Comparison of ENCODE assay signal across 21 cellular contexts in the genomic region with DNA sequence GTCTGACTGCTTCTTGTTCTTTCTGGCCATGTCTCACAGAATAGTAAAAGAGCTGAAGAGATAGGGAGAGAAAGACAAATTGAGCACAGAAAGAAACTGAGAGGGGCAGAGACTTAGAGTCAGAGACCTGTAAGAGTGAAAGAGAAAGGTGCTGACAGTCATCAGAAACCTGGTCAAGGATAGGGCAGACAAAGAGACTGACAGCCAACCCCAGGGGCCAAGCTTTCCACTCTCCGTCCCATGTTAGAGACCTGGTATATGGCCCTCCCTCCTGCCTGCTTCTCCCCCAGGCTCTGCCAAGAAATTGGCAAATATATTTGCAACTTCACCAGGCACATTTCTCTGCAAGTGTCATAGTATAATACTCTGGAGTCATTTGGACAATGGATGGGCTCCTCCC.
DNase-seq lines count a peak whose midpoint lies in the region; ATAC-seq and TF ChIP-seq lines count a peak whose summit lies in the region.
"Had no signal": no experiment of that assay in that cellular context is flagged by ENCODE, and none has a peak within 500 bp of the region (broad histone marks: within the 10 kb centered on the region; RNA-seq: fewer than 3 reads in every experiment).

No MANE protein-coding gene starts in this region.

- peaks cover 12% of the 10 kb centered on the region for H3F3A ChIP-seq in MM.1S (ENCODE audit: insufficient read depth, low read length)

- H4K20me1 ChIP-seq in MM.1S (ENCODE audit: insufficient read depth, low read length), result no peaks in the 10 kb centered on the region

- intact Hi-C loops in activated CD4-positive, alpha-beta T cell treated with anti-CD3 and anti-CD28 coated beads, Interleukin-2, amount 10 ng/mL, durations not matched to agents 24 days and 14 days (cut with micrococcal nuclease), result loop anchor here (5.0 to 10.0 kb wide), 2 partner anchors 244 to 491 kb away; a partner anchor contains a TSS

- no peak overlapping the region for H3K4me3 Mint-ChIP-seq in activated CD4-positive, alpha-beta T cell treated with anti-CD3 and anti-CD28 coated beads, Interleukin-2, amount 10 ng/mL, durations not matched to agents 24 days and 14 days
- H3K4me3 Mint-ChIP-seq: activated CD4-positive, alpha-beta memory T cell treated with anti-CD3 and anti-CD28 coated beads for 36 hours; mesothelial cell of epicardium; naive thymus-derived CD4-positive, alpha-beta T cell had no signal

- DNase-seq in GM12865 (ENCODE audit: low read depth) (peak; percentile 32), MM.1S (peak; percentile 70), epidermal melanocyte (ENCODE audit: insufficient read length, low spot score) (peak; percentile 13), left lobe of liver (ENCODE audit: low spot score) (no peak)
- no peak for DNase-seq in activated CD4-positive, alpha-beta T cell treated with anti-CD3 and anti-CD28 coated beads, Interleukin-2, amount 10 ng/mL, durations not matched to agents 24 days and 14 days
- DNase-seq: activated CD4-positive, alpha-beta memory T cell treated with anti-CD3 and anti-CD28 coated beads for 36 hours; activated naive CD4-positive, alpha-beta T cell; amniotic stem cell; C1 segment of cervical spinal cord; naive thymus-derived CD4-positive, alpha-beta T cell; NCI-H1436 treated with DMSO at 0.1 percent for 48 hours; NCI-H510A; occipital lobe; PC-9; SHP77; T-helper 9 cell had no signal

- no peak overlapping the region for H3K27ac ChIP-seq in MM.1S (ENCODE audit: low read length)
- H3K27ac ChIP-seq: PC-9, skin epidermis, suprapubic skin had no signal

- peak overlapping the region; percentile 43; the same call in 1 of the 2 replicates for H3K4me2 ChIP-seq in MM.1S (ENCODE audit: low read depth, low read length)
- H3K4me2 ChIP-seq: PC-9 had no signal

- no peaks in the 10 kb centered on the region for H3K9me2 ChIP-seq in MM.1S (replicated peaks; ENCODE audit: insufficient read depth, low read length)

- ATAC-seq in GM18867 (IDR thresholded peaks at IDR 0.05; ENCODE audit: unreplicated experiment), result peak; percentile 66
- no peak for ATAC-seq in GM18870 (IDR thresholded peaks at IDR 0.05; ENCODE audit: unreplicated experiment)
- ATAC-seq in left lobe of liver, result no peak
- ATAC-seq: naive thymus-derived CD4-positive, alpha-beta T cell had no signal

- H3K27ac Mint-ChIP-seq in activated CD4-positive, alpha-beta T cell treated with anti-CD3 and anti-CD28 coated beads, Interleukin-2, amount 10 ng/mL, durations not matched to agents 24 days and 14 days, result no peak overlapping the region
- H3K27ac Mint-ChIP-seq: activated CD4-positive, alpha-beta memory T cell treated with anti-CD3 and anti-CD28 coated beads for 36 hours; mesothelial cell of epicardium; naive thymus-derived CD4-positive, alpha-beta T cell had no signal

- H3K4me1 ChIP-seq in MM.1S (ENCODE audit: low read length), result peaks cover 17% of the 10 kb centered on the region

- no peak overlapping the region for H3K4me3 ChIP-seq in GM12865 (ENCODE audit: low read depth, low read length)
- peak overlapping the region; percentile 16; the same call in 1 of the 2 replicates for H3K4me3 ChIP-seq in MM.1S (ENCODE audit: low read length)
- H3K4me3 ChIP-seq: PC-9, skin epidermis, suprapubic skin had no signal

- no peaks in the 10 kb centered on the region for H3K9me3 ChIP-seq in MM.1S (replicated peaks; ENCODE audit: insufficient read depth, low read length)
- H3K9me3 ChIP-seq: suprapubic skin had no signal

- TF ChIP-seq CTCF in GM12865 (IDR thresholded peaks at IDR 0.05; ENCODE audit: insufficient read depth, low read depth, low read length, missing control alignments), result no peak
- TF ChIP-seq CTCF in MM.1S (IDR thresholded peaks at IDR 0.05; ENCODE audit: low read length), result no peak

- H2AFZ ChIP-seq in MM.1S (ENCODE audit: low read length), result no peak overlapping the region
- H2AFZ ChIP-seq: PC-9 had no signal

- H3K4me1 Mint-ChIP-seq in activated CD4-positive, alpha-beta T cell treated with anti-CD3 and anti-CD28 coated beads, Interleukin-2, amount 10 ng/mL, durations not matched to agents 24 days and 14 days, result peaks cover 38% of the 10 kb centered on the region

- H3K27me3 ChIP-seq in MM.1S (replicated peaks; ENCODE audit: insufficient read depth, low read length), result peaks cover 96% of the 10 kb centered on the region

- H3K79me2 ChIP-seq in MM.1S (ENCODE audit: low read length), result no peaks in the 10 kb centered on the region

- H3K36me3 Mint-ChIP-seq in activated CD4-positive, alpha-beta T cell treated with anti-CD3 and anti-CD28 coated beads, Interleukin-2, amount 10 ng/mL, durations not matched to agents 24 days and 14 days (ENCODE audit: low read depth), result no peaks in the 10 kb centered on the region
- H3K36me3 Mint-ChIP-seq: activated CD4-positive, alpha-beta memory T cell treated with anti-CD3 and anti-CD28 coated beads for 36 hours; mesothelial cell of epicardium had no signal

- H3K9ac ChIP-seq in MM.1S (ENCODE audit: low read length), result no peak overlapping the region

- H3K9me3 Mint-ChIP-seq in activated CD4-positive, alpha-beta T cell treated with anti-CD3 and anti-CD28 coated beads, Interleukin-2, amount 10 ng/mL, durations not matched to agents 24 days and 14 days, result no peaks in the 10 kb centered on the region
- H3K9me3 Mint-ChIP-seq: activated CD4-positive, alpha-beta memory T cell treated with anti-CD3 and anti-CD28 coated beads for 36 hours; mesothelial cell of epicardium had no signal

- H3K36me3 ChIP-seq in MM.1S (replicated peaks; ENCODE audit: insufficient read depth, low read length), result no peaks in the 10 kb centered on the region
- H3K36me3 ChIP-seq: suprapubic skin had no signal

- H3K27me3 Mint-ChIP-seq in activated CD4-positive, alpha-beta T cell treated with anti-CD3 and anti-CD28 coated beads, Interleukin-2, amount 10 ng/mL, durations not matched to agents 24 days and 14 days, result peaks cover 91% of the 10 kb centered on the region

Comparison
In these comparisons a context has a peak if more than half of its experiments do, and no peak if none do; other contexts are left out.
1. DNase-seq: peak in GM12865 (single experiment), MM.1S (single experiment) and epidermal melanocyte (single experiment); none in activated CD4-positive, alpha-beta T cell treated with anti-CD3 and anti-CD28 coated beads, Interleukin-2, amount 10 ng/mL, durations not matched to agents 24 days and 14 days (single experiment) and left lobe of liver (single experiment).